Comparison of ENCODE assay signal across 19 cellular contexts in the genomic region with DNA sequence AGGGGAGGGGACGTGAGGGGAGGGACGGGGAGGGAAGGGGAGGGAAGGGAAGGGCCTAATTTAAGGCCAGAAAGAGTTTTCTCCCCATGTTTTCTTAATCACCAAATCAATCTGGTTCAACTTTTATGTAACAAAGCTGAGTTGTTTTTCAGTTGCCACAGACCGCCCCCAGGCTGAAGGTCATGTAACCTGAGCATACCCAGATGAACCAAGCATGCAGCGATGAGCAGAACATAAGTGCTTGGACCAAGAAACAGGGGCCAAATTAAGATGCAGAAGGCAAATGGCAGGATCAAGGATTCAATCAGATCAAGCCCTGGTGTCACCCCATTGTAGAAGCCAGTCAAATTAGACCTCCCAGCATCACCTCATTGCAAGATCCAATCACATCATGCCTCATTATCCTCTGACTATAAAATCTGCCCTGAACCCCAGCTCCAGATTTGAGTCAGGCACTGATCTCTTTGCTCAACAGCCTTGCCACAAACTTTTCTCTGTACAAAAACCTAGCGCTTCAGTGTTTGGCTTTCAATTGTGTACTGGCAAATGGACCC.
A peak's percentile ranks its signal among the peaks of the same experiment; 100 is the strongest.
DNase-seq lines count a peak whose midpoint lies in the region; ATAC-seq and TF ChIP-seq lines count a peak whose summit lies in the region.
"Had no signal": no experiment of that assay in that cellular context is flagged by ENCODE, and none has a peak within 500 bp of the region (broad histone marks: within the 10 kb centered on the region; RNA-seq: fewer than 3 reads in every experiment).

No MANE protein-coding gene starts in this region.

- intact Hi-C loops in MCF 10A (cut with micrococcal nuclease) (no loop called here), breast epithelium (cut with DNase I; ENCODE audit: low total_unique reads) (no loop called here)

- no peaks in the 10 kb centered on the region for H3K36me3 Mint-ChIP-seq in MCF 10A (ENCODE audit: insufficient read depth, unreplicated experiment)
- H3K36me3 Mint-ChIP-seq: CD4-positive, alpha-beta memory T cell had no signal

- CTCF ChIA-PET in MCF 10A (lab: Yijun Ruan, JAX): no interaction called here

- no peaks in the 10 kb centered on the region for H3K4me1 Mint-ChIP-seq in MCF 10A (ENCODE audit: insufficient read depth, unreplicated experiment)
- H3K4me1 Mint-ChIP-seq: CD4-positive, alpha-beta memory T cell had no signal

- POLR2A ChIA-PET in MCF 10A (lab: Yijun Ruan, JAX): no interaction called here

- H3K27ac ChIP-seq in breast epithelium (no peak overlapping the region), SJCRH30 (no peak overlapping the region)
- H3K27ac ChIP-seq: A549, BLaER1, Peyer's patch had no signal

- no peaks in the 10 kb centered on the region for H3K27me3 Mint-ChIP-seq in MCF 10A (ENCODE audit: insufficient read depth, unreplicated experiment)

- TF ChIP-seq CTCF in MCF 10A (IDR thresholded peaks at IDR 0.05; ENCODE audit: unreplicated experiment): no peak
- no peak for TF ChIP-seq CTCF in breast epithelium (IDR thresholded peaks at IDR 0.05)

- H3K36me3 ChIP-seq in breast epithelium (no peaks in the 10 kb centered on the region), SJCRH30 (no peaks in the 10 kb centered on the region)
- H3K36me3 ChIP-seq: BLaER1, Peyer's patch had no signal

- H3K9me3 ChIP-seq in breast epithelium: no peaks in the 10 kb centered on the region
- peaks cover 11% of the 10 kb centered on the region for H3K9me3 ChIP-seq in SJCRH30 (replicated peaks)
- H3K9me3 ChIP-seq: A549, Peyer's patch, SK-N-SH had no signal

- H3K27ac Mint-ChIP-seq in MCF 10A (ENCODE audit: low read depth, unreplicated experiment): no peak overlapping the region
- H3K27ac Mint-ChIP-seq: CD4-positive, alpha-beta memory T cell had no signal

- no peaks in the 10 kb centered on the region for H3K27me3 ChIP-seq in breast epithelium
- no peaks in the 10 kb centered on the region for H3K27me3 ChIP-seq in SJCRH30
- H3K27me3 ChIP-seq: BLaER1, Peyer's patch had no signal

- no peaks in the 10 kb centered on the region for H3K9me3 Mint-ChIP-seq in MCF 10A (ENCODE audit: unreplicated experiment)

- ATAC-seq in HG03097 (IDR thresholded peaks at IDR 0.05; ENCODE audit: low FRiP score, unreplicated experiment): no peak
- ATAC-seq: A549, Right ventricle myocardium inferior had no signal

- DNase-seq in MCF 10A (ENCODE audit: unreplicated experiment) (peak; percentile 12), breast epithelium (ENCODE audit: low spot score in 2 of 2) (no peak), SJCRH30 (peak; percentile 41 to 48), fibroblast of peridontal ligament (ENCODE audit: extremely low read depth) (peak; percentile 27), germinal center (ENCODE audit: low spot score) (no peak), AG08395 (ENCODE audit: low spot score) (no peak)
- DNase-seq: CD4-positive, alpha-beta memory T cell; DMS153; GF-D8; GOT3; KG1; NCI-H146; NCI-H2029 treated with DMSO at 0.1 percent for 48 hours; Peyer's patch; SK-N-SH had no signal

- H3K4me1 ChIP-seq in breast epithelium (no peaks in the 10 kb centered on the region), SJCRH30 (peaks cover 9% of the 10 kb centered on the region)
- H3K4me1 ChIP-seq: A549, BLaER1, Peyer's patch had no signal

- no peak for TF ChIP-seq POLR2A in breast epithelium (IDR thresholded peaks at IDR 0.05)

- no peak overlapping the region for H3K4me3 ChIP-seq in breast epithelium
- no peak overlapping the region for H3K4me3 ChIP-seq in SJCRH30
- H3K4me3 ChIP-seq: A549, BLaER1, Peyer's patch had no signal

- no peak overlapping the region for H3K4me3 Mint-ChIP-seq in MCF 10A (ENCODE audit: unreplicated experiment)
- H3K4me3 Mint-ChIP-seq: CD4-positive, alpha-beta memory T cell had no signal

- BruUV-seq in MCF 10A (replicated peaks; lab: Mats Ljungman, UMichigan): no TSS peak

Comparison
In these comparisons a context has a peak if more than half of its experiments do, and no peak if none do; other contexts are left out.
1. DNase-seq: peak in MCF 10A (single experiment), SJCRH30 (2 of 2) and fibroblast of peridontal ligament (single experiment); none in breast epithelium (0 of 2), germinal center (single experiment) and AG08395 (single experiment).